Comparison of ENCODE assay signal across 15 cellular contexts in genomic region chr2:230346921-230347533, GRCh38. TPM values are rescaled to one million over a fixed set of nuclear protein-coding genes. Genes with fewer than 3 reads are reported as not detected.
DNase-seq lines count a peak whose midpoint lies in the region; ATAC-seq, FAIRE-seq and TF ChIP-seq lines count a peak whose summit lies in the region.
"Had no signal": no experiment of that assay in that cellular context is flagged by ENCODE, and none has a peak within 500 bp of the region (broad histone marks: within the 10 kb centered on the region; RNA-seq: fewer than 3 reads in every experiment).

No MANE protein-coding gene starts in this region.

- H3K36me3 ChIP-seq in kidney (ENCODE audit: control insufficient read depth in 1 of 2, insufficient read depth in 2 of 2, low read length in 2 of 2), result no peaks in the 10 kb centered on the region
- no peaks in the 10 kb centered on the region for H3K36me3 ChIP-seq in WERI-Rb-1

- H3K4me3 ChIP-seq in kidney (ENCODE audit: low read length in 2 of 2), result no peak overlapping the region
- H3K4me3 ChIP-seq in WERI-Rb-1 (ENCODE audit: low read depth, low read length), result no peak overlapping the region
- H3K4me3 ChIP-seq: Peyer's patch had no signal

- intact Hi-C loops in activated T-helper 2 cell treated with anti-CD3 and anti-CD28 coated beads, Interferon-gamma antibody, Interleukin-2, Interleukin-4, amounts not matched to agents 10 μg/mL and 5 μg/mL and 100 μg/mL, durations not matched to agents 14 hours and 24 hours and 36 hours (cut with micrococcal nuclease), result loop anchor here (5.0 to 10.0 kb wide), 4 partner anchors 70 to 448 kb away; partner anchors contain the start of gene SP100
- intact Hi-C loops in kidney (cut with DNase I), result no loop called here

- ATAC-seq in GM21737 (IDR thresholded peaks at IDR 0.05; ENCODE audit: unreplicated experiment), result no peak
- ATAC-seq: HCT116 had no signal

- H3K4me1 Mint-ChIP-seq in activated T-helper 2 cell treated with anti-CD3 and anti-CD28 coated beads, Interferon-gamma antibody, Interleukin-2, Interleukin-4, amounts not matched to agents 10 μg/mL and 5 μg/mL and 100 μg/mL, durations not matched to agents 14 hours and 24 hours and 36 hours (ENCODE audit: low read depth), result peaks cover 76% of the 10 kb centered on the region

- H3K36me3 Mint-ChIP-seq in activated T-helper 2 cell treated with anti-CD3 and anti-CD28 coated beads, Interferon-gamma antibody, Interleukin-2, Interleukin-4, amounts not matched to agents 10 μg/mL and 5 μg/mL and 100 μg/mL, durations not matched to agents 14 hours and 24 hours and 36 hours (ENCODE audit: low read depth), result peaks cover 90% of the 10 kb centered on the region

- H3K4me1 ChIP-seq in kidney (ENCODE audit: control insufficient read depth in 1 of 2, insufficient read depth in 1 of 2, low read depth in 1 of 2, low read length in 2 of 2), result peaks cover 0 to 5% of the 10 kb centered on the region in 2 donors

- TF ChIP-seq CTCF in kidney (IDR thresholded peaks at IDR 0.05; ENCODE audit: borderline replicate concordance, extremely low read depth, insufficient read depth) (no peak), WERI-Rb-1 (IDR thresholded peaks at IDR 0.05; ENCODE audit: low read depth, low read length) (no peak)

- no peak overlapping the region for H3K4me3 Mint-ChIP-seq in activated T-helper 2 cell treated with anti-CD3 and anti-CD28 coated beads, Interferon-gamma antibody, Interleukin-2, Interleukin-4, amounts not matched to agents 10 μg/mL and 5 μg/mL and 100 μg/mL, durations not matched to agents 14 hours and 24 hours and 36 hours (ENCODE audit: low read depth)

- H3K27ac ChIP-seq in kidney (ENCODE audit: low read depth in 2 of 2, low read length in 2 of 2) (no peak overlapping the region), WERI-Rb-1 (no peak overlapping the region)

- DNase-seq in stimulated activated CD4-positive, alpha-beta T cell treated with anti-CD3 and anti-CD28 coated beads, Interleukin-4, amount 100 ng/mL, for 24 hours, result peak; percentile 18
- no peak for DNase-seq in stimulated activated CD4-positive, alpha-beta T cell treated with anti-CD3 and anti-CD28 coated beads, Interleukin-2, amount 100 ng/mL, for 24 hours
- no peak for DNase-seq in activated T-helper 2 cell treated with anti-CD3 and anti-CD28 coated beads, Interferon-gamma antibody, Interleukin-2, Interleukin-4, amounts not matched to agents 10 μg/mL and 5 μg/mL and 100 μg/mL, durations not matched to agents 14 hours and 24 hours and 36 hours (ENCODE audit: low spot score)
- peak; percentile 24 for DNase-seq in kidney
- DNase-seq in pons (ENCODE audit: low spot score), result no peak
- DNase-seq in activated gamma-delta T cell treated with Interleukin-2 at 50 U/mL for 16 hours, result no peak
- no peak for DNase-seq in WERI-Rb-1
- DNase-seq: activated CD4-positive, CD25-positive, alpha-beta regulatory T cell; activated effector memory CD4-positive, alpha-beta T cell treated with Interleukin-2 at 50 U/mL for 16 hours; DMS53; NCI-H1930; NCI-H524 treated with DMSO at 0.1 percent for 48 hours; Peyer's patch had no signal

- peaks cover 11% of the 10 kb centered on the region for H3K27me3 ChIP-seq in WERI-Rb-1 (ENCODE audit: insufficient read depth, low read depth, severe bottlenecking)
- H3K27me3 ChIP-seq: Peyer's patch had no signal

- H3K9me3 ChIP-seq in kidney (ENCODE audit: control insufficient read depth in 1 of 2, low read length in 2 of 2) (peaks cover 0 to 3% of the 10 kb centered on the region in 2 donors), WERI-Rb-1 (ENCODE audit: severe bottlenecking) (no peaks in the 10 kb centered on the region)
- H3K9me3 ChIP-seq: Peyer's patch had no signal

- no peak overlapping the region for H3K9ac ChIP-seq in kidney (ENCODE audit: low read length in 2 of 2)

- H3K27me3 Mint-ChIP-seq in activated T-helper 2 cell treated with anti-CD3 and anti-CD28 coated beads, Interferon-gamma antibody, Interleukin-2, Interleukin-4, amounts not matched to agents 10 μg/mL and 5 μg/mL and 100 μg/mL, durations not matched to agents 14 hours and 24 hours and 36 hours (ENCODE audit: low read depth), result no peaks in the 10 kb centered on the region

- peaks cover 55% of the 10 kb centered on the region for H3K9me3 Mint-ChIP-seq in activated T-helper 2 cell treated with anti-CD3 and anti-CD28 coated beads, Interferon-gamma antibody, Interleukin-2, Interleukin-4, amounts not matched to agents 10 μg/mL and 5 μg/mL and 100 μg/mL, durations not matched to agents 14 hours and 24 hours and 36 hours

- peak overlapping the region; percentile 94 for H3K27ac Mint-ChIP-seq in activated T-helper 2 cell treated with anti-CD3 and anti-CD28 coated beads, Interferon-gamma antibody, Interleukin-2, Interleukin-4, amounts not matched to agents 10 μg/mL and 5 μg/mL and 100 μg/mL, durations not matched to agents 14 hours and 24 hours and 36 hours

- FAIRE-seq in kidney (lab: Jason Lieb, UNC), result no peak

RNA-seq across cellular contexts. Expression of gene SP140L, which starts 20.0 kb away (rescaled TPM):
- 55.7 and 59.1 TPM in 2 replicates for total RNA-seq in activated T-helper 2 cell treated with anti-CD3 and anti-CD28 coated beads, Interferon-gamma antibody, Interleukin-2, Interleukin-4, amounts not matched to agents 10 μg/mL and 5 μg/mL and 100 μg/mL, durations not matched to agents 14 hours and 24 hours and 36 hours
- total RNA-seq in kidney, result 23.8 TPM
- polyA plus RNA-seq in kidney (ENCODE audit: insufficient read depth, low read depth, low replicate concordance), result 4.6 TPM

Comparison
In these comparisons a context has a peak if more than half of its experiments do, and no peak if none do; other contexts are left out.
1. DNase-seq: peak in stimulated activated CD4-positive, alpha-beta T cell treated with anti-CD3 and anti-CD28 coated beads, Interleukin-4, amount 100 ng/mL, for 24 hours (single experiment) and kidney (single experiment); none in stimulated activated CD4-positive, alpha-beta T cell treated with anti-CD3 and anti-CD28 coated beads, Interleukin-2, amount 100 ng/mL, for 24 hours (0 of 2), activated T-helper 2 cell treated with anti-CD3 and anti-CD28 coated beads, Interferon-gamma antibody, Interleukin-2, Interleukin-4, amounts not matched to agents 10 μg/mL and 5 μg/mL and 100 μg/mL, durations not matched to agents 14 hours and 24 hours and 36 hours (single experiment), pons (single experiment), activated gamma-delta T cell treated with Interleukin-2 at 50 U/mL for 16 hours (single experiment) and WERI-Rb-1 (single experiment).